Comparison of ENCODE assay signal across 2 cellular contexts in genomic region chr3:156519758-156520162, GRCh38.
TF ChIP-seq lines count a peak whose summit lies in the region.

No MANE protein-coding gene starts in this region.

TF ChIP-seq in HepG2, 621 proteins besides CTCF, POLR2A, EP300 and RAD21:
- TF ChIP-seq ZBED4 (CRISPR knock-in tag; IDR thresholded peaks at IDR 0.05; ENCODE audit: borderline replicate concordance) (no peak), MEF2D (CRISPR knock-in tag; IDR thresholded peaks at IDR 0.05) (no peak), ZNF205 (CRISPR knock-in tag; IDR thresholded peaks at IDR 0.05) (no peak), ZNF24 (IDR thresholded peaks at IDR 0.05) (no peak), ZNF253 (CRISPR knock-in tag; IDR thresholded peaks at IDR 0.05; ENCODE audit: borderline replicate concordance) (no peak), ZNF639 (CRISPR knock-in tag; conservative IDR thresholded peaks at IDR 0.05) (no peak), ZNF841 (CRISPR knock-in tag; IDR thresholded peaks at IDR 0.05; ENCODE audit: borderline replicate concordance) (no peak), ZSCAN22 (CRISPR knock-in tag; IDR thresholded peaks at IDR 0.05) (no peak), ZNF335 (CRISPR knock-in tag; IDR thresholded peaks at IDR 0.05) (no peak), ZNF660 (CRISPR knock-in tag; IDR thresholded peaks at IDR 0.05; ENCODE audit: borderline replicate concordance, low read depth) (no peak), NR2F6 (IDR thresholded peaks at IDR 0.05) (no peak), NR2F6 (CRISPR knock-in tag; IDR thresholded peaks at IDR 0.05) (no peak), ZNF678 (CRISPR knock-in tag; IDR thresholded peaks at IDR 0.05) (no peak)

TF ChIP-seq in SK-N-SH, 30 proteins besides CTCF, POLR2A, EP300 and RAD21 (continued from another document):
- TF ChIP-seq JUND (IDR thresholded peaks at IDR 0.05) (no peak), USF1 (IDR thresholded peaks at IDR 0.05; ENCODE audit: borderline replicate concordance, low read depth) (no peak), MAX (IDR thresholded peaks at IDR 0.05; ENCODE audit: low read depth) (no peak), MEF2A (IDR thresholded peaks at IDR 0.05; ENCODE audit: borderline replicate concordance, low read depth) (no peak), FOSL2 (IDR thresholded peaks at IDR 0.05; ENCODE audit: borderline replicate concordance, low read depth) (no peak), USF2 (IDR thresholded peaks at IDR 0.05; ENCODE audit: borderline replicate concordance, low read depth, low read length) (no peak), NFIC (IDR thresholded peaks at IDR 0.05; ENCODE audit: borderline replicate concordance) (no peak), FOXJ3 (CRISPR knock-in tag; IDR thresholded peaks at IDR 0.05) (no peak), YY1 (IDR thresholded peaks at IDR 0.05; ENCODE audit: low read depth) (no peak), RXRA (IDR thresholded peaks at IDR 0.05; ENCODE audit: borderline replicate concordance, low read depth) (no peak)
